In the genomic region with DNA sequence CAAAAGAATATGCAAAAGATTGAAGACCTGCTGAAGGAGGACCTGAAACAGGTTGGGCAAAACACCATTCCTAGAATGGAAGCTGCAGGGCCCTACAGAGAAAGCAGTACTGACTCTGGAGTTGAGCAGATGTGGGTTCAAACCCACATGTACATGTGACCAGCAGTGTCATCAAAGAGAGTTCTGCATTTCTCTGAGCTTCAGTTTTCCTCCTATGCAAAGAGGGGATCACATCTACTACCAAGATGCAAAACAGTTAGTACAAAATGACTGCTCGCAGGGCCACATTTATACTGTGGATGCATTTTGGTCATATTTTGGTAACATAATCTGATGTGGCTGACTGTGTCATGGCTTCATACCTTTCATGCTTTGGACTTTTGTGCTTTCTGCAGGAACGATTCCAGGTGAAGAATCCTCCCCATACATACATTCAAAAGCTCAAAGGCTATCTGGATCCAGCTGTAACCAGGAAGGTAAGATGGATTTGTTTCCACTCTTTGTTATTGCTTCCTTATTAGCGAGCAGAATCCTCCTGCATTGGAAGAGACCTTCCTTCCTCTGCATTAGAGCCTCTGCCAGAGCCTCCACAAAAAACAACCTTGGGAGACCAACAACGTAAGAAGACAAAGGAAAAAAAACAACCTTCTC, we compare ENCODE assay signal across 1 cellular context.
TF ChIP-seq lines count a peak whose summit lies in the region.

No MANE protein-coding gene starts in this region.

TF ChIP-seq in K562, 482 proteins besides CTCF, POLR2A, EP300 and RAD21 (continued from another document and continues in another):
- TF ChIP-seq, protein P1, sequence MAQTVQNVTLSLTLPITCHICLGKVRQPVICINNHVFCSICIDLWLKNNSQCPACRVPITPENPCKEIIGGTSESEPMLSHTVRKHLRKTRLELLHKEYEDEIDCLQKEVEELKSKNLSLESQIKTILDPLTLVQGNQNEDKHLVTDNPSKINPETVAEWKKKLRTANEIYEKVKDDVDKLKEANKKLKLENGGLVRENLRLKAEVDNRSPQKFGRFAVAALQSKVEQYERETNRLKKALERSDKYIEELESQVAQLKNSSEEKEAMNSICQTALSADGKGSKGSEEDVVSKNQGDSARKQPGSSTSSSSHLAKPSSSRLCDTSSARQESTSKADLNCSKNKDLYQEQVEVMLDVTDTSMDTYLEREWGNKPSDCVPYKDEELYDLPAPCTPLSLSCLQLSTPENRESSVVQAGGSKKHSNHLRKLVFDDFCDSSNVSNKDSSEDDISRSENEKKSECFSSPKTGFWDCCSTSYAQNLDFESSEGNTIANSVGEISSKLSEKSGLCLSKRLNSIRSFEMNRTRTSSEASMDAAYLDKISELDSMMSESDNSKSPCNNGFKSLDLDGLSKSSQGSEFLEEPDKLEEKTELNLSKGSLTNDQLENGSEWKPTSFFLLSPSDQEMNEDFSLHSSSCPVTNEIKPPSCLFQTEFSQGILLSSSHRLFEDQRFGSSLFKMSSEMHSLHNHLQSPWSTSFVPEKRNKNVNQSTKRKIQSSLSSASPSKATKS (CRISPR knock-in tag; IDR thresholded peaks at IDR 0.05), result no peak
- TF ChIP-seq ZNF507 (tag; conservative IDR thresholded peaks at IDR 0.05) (no peak), ETV6 (IDR thresholded peaks at IDR 0.05; ENCODE audit: borderline replicate concordance in 1 of 2, low read depth in 2 of 2, low read length in 1 of 2) (no peak), ETV6 (CRISPR knock-in tag; IDR thresholded peaks at IDR 0.05; ENCODE audit: borderline replicate concordance) (no peak), JUND (IDR thresholded peaks at IDR 0.05; ENCODE audit: borderline replicate concordance, low read depth, low read length) (no peak), JUND (tag; IDR thresholded peaks at IDR 0.05; ENCODE audit: borderline replicate concordance, low read depth, low read length) (no peak), RBM15 (IDR thresholded peaks at IDR 0.05; ENCODE audit: insufficient read depth, low read length) (no peak)
- TF ChIP-seq, protein P2, sequence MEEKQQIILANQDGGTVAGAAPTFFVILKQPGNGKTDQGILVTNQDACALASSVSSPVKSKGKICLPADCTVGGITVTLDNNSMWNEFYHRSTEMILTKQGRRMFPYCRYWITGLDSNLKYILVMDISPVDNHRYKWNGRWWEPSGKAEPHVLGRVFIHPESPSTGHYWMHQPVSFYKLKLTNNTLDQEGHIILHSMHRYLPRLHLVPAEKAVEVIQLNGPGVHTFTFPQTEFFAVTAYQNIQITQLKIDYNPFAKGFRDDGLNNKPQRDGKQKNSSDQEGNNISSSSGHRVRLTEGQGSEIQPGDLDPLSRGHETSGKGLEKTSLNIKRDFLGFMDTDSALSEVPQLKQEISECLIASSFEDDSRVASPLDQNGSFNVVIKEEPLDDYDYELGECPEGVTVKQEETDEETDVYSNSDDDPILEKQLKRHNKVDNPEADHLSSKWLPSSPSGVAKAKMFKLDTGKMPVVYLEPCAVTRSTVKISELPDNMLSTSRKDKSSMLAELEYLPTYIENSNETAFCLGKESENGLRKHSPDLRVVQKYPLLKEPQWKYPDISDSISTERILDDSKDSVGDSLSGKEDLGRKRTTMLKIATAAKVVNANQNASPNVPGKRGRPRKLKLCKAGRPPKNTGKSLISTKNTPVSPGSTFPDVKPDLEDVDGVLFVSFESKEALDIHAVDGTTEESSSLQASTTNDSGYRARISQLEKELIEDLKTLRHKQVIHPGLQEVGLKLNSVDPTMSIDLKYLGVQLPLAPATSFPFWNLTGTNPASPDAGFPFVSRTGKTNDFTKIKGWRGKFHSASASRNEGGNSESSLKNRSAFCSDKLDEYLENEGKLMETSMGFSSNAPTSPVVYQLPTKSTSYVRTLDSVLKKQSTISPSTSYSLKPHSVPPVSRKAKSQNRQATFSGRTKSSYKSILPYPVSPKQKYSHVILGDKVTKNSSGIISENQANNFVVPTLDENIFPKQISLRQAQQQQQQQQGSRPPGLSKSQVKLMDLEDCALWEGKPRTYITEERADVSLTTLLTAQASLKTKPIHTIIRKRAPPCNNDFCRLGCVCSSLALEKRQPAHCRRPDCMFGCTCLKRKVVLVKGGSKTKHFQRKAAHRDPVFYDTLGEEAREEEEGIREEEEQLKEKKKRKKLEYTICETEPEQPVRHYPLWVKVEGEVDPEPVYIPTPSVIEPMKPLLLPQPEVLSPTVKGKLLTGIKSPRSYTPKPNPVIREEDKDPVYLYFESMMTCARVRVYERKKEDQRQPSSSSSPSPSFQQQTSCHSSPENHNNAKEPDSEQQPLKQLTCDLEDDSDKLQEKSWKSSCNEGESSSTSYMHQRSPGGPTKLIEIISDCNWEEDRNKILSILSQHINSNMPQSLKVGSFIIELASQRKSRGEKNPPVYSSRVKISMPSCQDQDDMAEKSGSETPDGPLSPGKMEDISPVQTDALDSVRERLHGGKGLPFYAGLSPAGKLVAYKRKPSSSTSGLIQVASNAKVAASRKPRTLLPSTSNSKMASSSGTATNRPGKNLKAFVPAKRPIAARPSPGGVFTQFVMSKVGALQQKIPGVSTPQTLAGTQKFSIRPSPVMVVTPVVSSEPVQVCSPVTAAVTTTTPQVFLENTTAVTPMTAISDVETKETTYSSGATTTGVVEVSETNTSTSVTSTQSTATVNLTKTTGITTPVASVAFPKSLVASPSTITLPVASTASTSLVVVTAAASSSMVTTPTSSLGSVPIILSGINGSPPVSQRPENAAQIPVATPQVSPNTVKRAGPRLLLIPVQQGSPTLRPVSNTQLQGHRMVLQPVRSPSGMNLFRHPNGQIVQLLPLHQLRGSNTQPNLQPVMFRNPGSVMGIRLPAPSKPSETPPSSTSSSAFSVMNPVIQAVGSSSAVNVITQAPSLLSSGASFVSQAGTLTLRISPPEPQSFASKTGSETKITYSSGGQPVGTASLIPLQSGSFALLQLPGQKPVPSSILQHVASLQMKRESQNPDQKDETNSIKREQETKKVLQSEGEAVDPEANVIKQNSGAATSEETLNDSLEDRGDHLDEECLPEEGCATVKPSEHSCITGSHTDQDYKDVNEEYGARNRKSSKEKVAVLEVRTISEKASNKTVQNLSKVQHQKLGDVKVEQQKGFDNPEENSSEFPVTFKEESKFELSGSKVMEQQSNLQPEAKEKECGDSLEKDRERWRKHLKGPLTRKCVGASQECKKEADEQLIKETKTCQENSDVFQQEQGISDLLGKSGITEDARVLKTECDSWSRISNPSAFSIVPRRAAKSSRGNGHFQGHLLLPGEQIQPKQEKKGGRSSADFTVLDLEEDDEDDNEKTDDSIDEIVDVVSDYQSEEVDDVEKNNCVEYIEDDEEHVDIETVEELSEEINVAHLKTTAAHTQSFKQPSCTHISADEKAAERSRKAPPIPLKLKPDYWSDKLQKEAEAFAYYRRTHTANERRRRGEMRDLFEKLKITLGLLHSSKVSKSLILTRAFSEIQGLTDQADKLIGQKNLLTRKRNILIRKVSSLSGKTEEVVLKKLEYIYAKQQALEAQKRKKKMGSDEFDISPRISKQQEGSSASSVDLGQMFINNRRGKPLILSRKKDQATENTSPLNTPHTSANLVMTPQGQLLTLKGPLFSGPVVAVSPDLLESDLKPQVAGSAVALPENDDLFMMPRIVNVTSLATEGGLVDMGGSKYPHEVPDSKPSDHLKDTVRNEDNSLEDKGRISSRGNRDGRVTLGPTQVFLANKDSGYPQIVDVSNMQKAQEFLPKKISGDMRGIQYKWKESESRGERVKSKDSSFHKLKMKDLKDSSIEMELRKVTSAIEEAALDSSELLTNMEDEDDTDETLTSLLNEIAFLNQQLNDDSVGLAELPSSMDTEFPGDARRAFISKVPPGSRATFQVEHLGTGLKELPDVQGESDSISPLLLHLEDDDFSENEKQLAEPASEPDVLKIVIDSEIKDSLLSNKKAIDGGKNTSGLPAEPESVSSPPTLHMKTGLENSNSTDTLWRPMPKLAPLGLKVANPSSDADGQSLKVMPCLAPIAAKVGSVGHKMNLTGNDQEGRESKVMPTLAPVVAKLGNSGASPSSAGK (IDR thresholded peaks at IDR 0.05), result no peak
- TF ChIP-seq, protein P3, sequence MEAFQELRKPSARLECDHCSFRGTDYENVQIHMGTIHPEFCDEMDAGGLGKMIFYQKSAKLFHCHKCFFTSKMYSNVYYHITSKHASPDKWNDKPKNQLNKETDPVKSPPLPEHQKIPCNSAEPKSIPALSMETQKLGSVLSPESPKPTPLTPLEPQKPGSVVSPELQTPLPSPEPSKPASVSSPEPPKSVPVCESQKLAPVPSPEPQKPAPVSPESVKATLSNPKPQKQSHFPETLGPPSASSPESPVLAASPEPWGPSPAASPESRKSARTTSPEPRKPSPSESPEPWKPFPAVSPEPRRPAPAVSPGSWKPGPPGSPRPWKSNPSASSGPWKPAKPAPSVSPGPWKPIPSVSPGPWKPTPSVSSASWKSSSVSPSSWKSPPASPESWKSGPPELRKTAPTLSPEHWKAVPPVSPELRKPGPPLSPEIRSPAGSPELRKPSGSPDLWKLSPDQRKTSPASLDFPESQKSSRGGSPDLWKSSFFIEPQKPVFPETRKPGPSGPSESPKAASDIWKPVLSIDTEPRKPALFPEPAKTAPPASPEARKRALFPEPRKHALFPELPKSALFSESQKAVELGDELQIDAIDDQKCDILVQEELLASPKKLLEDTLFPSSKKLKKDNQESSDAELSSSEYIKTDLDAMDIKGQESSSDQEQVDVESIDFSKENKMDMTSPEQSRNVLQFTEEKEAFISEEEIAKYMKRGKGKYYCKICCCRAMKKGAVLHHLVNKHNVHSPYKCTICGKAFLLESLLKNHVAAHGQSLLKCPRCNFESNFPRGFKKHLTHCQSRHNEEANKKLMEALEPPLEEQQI (IDR thresholded peaks at IDR 0.05), result no peak
- TF ChIP-seq, protein P4, sequence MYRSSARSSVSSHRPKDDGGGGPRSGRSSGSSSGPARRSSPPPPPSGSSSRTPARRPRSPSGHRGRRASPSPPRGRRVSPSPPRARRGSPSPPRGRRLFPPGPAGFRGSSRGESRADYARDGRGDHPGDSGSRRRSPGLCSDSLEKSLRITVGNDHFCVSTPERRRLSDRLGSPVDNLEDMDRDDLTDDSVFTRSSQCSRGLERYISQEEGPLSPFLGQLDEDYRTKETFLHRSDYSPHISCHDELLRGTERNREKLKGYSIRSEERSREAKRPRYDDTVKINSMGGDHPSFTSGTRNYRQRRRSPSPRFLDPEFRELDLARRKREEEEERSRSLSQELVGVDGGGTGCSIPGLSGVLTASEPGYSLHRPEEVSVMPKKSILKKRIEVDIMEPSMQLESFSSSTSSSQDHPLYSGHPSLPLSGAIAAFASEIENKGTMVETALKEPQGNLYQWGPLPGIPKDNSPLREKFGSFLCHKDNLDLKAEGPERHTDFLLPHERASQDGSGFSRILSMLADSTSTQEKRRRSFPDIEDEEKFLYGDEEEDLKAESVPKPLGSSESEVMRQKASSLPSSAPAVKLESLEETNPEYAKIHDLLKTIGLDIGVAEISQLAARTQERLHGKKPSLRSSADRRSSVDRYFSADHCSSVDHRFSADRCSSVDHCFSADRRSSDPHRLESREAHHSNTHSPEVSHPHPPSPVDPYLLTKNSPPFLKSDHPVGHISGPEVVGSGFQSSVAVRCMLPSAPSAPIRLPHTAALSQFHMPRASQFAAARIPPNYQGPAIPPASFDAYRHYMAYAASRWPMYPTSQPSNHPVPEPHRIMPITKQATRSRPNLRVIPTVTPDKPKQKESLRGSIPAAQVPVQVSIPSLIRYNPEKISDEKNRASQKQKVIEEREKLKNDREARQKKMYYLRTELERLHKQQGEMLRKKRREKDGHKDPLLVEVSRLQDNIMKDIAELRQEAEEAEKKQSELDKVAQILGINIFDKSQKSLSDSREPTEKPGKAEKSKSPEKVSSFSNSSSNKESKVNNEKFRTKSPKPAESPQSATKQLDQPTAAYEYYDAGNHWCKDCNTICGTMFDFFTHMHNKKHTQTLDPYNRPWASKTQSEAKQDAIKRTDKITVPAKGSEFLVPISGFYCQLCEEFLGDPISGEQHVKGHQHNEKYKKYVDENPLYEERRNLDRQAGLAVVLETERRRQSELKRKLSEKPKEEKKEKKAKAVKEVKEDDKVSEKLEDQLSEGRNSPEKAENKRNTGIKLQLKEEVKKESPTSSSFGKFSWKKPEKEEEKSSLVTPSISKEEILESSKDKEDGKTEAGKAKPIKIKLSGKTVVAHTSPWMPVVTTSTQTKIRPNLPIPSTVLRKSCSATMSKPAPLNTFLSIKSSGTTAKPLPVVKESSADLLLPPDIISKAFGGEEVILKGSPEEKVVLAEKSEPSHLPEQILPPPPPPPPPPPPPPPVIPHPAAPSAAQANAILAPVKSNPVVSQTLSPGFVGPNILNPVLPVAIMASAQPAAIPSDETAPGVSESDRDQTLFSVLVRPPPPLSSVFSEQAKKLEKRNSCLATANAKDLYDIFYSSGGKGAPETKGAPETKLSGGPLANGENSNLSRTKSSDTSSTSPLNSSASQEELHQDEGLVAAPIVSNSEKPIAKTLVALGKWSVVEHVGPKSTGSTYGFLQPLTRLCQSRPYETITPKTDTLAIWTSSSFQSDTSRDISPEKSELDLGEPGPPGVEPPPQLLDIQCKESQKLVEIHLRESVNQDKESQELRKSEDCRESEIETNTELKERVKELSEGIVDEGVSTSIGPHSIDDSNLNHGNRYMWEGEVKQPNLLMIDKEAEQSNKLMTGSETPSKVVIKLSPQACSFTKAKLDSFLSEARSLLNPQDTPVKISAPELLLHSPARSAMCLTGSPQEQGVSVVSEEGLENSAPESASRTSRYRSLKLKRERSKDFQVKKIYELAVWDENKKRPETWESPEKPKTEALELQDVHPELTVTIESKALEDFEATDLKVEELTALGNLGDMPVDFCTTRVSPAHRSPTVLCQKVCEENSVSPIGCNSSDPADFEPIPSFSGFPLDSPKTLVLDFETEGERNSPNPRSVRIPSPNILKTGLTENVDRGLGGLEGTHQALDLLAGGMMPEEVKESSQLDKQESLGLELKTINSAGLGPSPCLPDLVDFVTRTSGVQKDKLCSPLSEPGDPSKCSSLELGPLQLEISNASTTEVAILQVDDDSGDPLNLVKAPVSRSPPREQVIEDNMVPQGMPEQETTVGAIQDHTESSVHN (IDR thresholded peaks at IDR 0.05; ENCODE audit: borderline replicate concordance in 1 of 2, low read depth in 1 of 2), result no peak
